Comparison of ENCODE assay signal across 24 cellular contexts in the genomic region with DNA sequence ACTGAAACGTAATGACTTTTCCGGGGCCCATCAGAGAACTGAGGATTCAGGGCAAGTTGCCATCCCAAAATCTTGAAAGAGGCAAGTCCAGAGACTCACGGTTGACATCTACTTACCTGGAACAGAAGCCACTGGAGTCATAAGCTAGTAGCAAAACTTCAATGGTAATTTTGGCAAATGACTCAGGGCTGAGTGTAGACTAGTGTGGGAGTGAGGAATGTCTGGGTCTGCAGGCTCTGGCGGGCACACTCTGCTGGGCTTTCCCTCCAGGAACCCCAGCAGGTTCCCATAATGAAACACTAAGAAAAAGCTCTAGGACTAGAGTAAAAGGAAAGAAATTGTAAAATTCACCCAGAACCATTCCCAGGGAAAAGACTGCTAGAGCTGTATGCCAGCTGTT.
DNase-seq lines count a peak whose midpoint lies in the region; ATAC-seq, FAIRE-seq and TF ChIP-seq lines count a peak whose summit lies in the region.
"Had no signal": no experiment of that assay in that cellular context is flagged by ENCODE, and none has a peak within 500 bp of the region (broad histone marks: within the 10 kb centered on the region; RNA-seq: fewer than 3 reads in every experiment).

No MANE protein-coding gene starts in this region.

- intact Hi-C loops in heart right ventricle (cut with DNase I): no loop called here

- no peak overlapping the region for H3K27ac Mint-ChIP-seq in activated naive CD4-positive, alpha-beta T cell treated with anti-CD3 and anti-CD28 coated beads, Interleukin-2, amount 10 ng/mL, durations not matched to agents 7 days and 5 days
- H3K27ac Mint-ChIP-seq: activated CD8-positive, alpha-beta T cell treated with anti-CD3 and anti-CD28 coated beads for 36 hours; activated T-cell treated with anti-CD3 and anti-CD28 coated beads, Interleukin-2, amount 50 U/mL, for 72 hours had no signal

- H3K27me3 ChIP-seq in bronchial epithelial cell (ENCODE audit: control insufficient read depth, insufficient read depth, low read length): no peaks in the 10 kb centered on the region
- H3K27me3 ChIP-seq in heart right ventricle: no peaks in the 10 kb centered on the region
- H3K27me3 ChIP-seq: left lung, right atrium auricular region had no signal

- 86% methylated on average over 4 of the region's 4 CpGs for WGBS in heart right ventricle, 2 donors

- no peak for TF ChIP-seq CTCF in AG10803 (conservative IDR thresholded peaks at IDR 0.05; ENCODE audit: low read length)
- TF ChIP-seq CTCF in bronchial epithelial cell (IDR thresholded peaks at IDR 0.05; ENCODE audit: insufficient read depth, low read length, severe bottlenecking): no peak
- TF ChIP-seq CTCF in heart right ventricle (IDR thresholded peaks at IDR 0.05): no peak

- FAIRE-seq in bronchial epithelial cell (lab: Jason Lieb, UNC): no peak
- FAIRE-seq: GM19239 had no signal

- no peak overlapping the region for H3K4me3 ChIP-seq in AG10803 (ENCODE audit: low read length)
- H3K4me3 ChIP-seq in bronchial epithelial cell (ENCODE audit: low read depth, low read length): no peak overlapping the region
- no peak overlapping the region for H3K4me3 ChIP-seq in heart right ventricle
- H3K4me3 ChIP-seq: HAP-1, left lung, mucosa of descending colon, right atrium auricular region had no signal

- CTCF ChIA-PET in activated naive CD4-positive, alpha-beta T cell treated with anti-CD3 and anti-CD28 coated beads, Interleukin-2, amount 10 ng/mL, durations not matched to agents 7 days and 5 days (lab: Charles Lee): no interaction called here

- no peaks in the 10 kb centered on the region for H3K4me1 ChIP-seq in heart right ventricle
- H3K4me1 ChIP-seq: Caco-2, HAP-1, left lung, right atrium auricular region had no signal

- H3K36me3 Mint-ChIP-seq in activated naive CD4-positive, alpha-beta T cell treated with anti-CD3 and anti-CD28 coated beads, Interleukin-2, amount 10 ng/mL, durations not matched to agents 7 days and 5 days: no peaks in the 10 kb centered on the region

- H3K9me3 ChIP-seq in heart right ventricle: no peaks in the 10 kb centered on the region
- H3K9me3 ChIP-seq: Caco-2, HAP-1, left lung, mucosa of descending colon, neutrophil, right atrium auricular region had no signal

- H3K36me3 ChIP-seq in bronchial epithelial cell (ENCODE audit: control insufficient read depth, insufficient read depth, low read length) (no peaks in the 10 kb centered on the region), heart right ventricle (no peaks in the 10 kb centered on the region)
- H3K36me3 ChIP-seq: HAP-1, left lung, neutrophil, right atrium auricular region had no signal

- no peak overlapping the region for H3K4me3 Mint-ChIP-seq in activated naive CD4-positive, alpha-beta T cell treated with anti-CD3 and anti-CD28 coated beads, Interleukin-2, amount 10 ng/mL, durations not matched to agents 7 days and 5 days
- H3K4me3 Mint-ChIP-seq: activated CD8-positive, alpha-beta T cell treated with anti-CD3 and anti-CD28 coated beads for 36 hours; activated T-cell treated with anti-CD3 and anti-CD28 coated beads, Interleukin-2, amount 50 U/mL, for 72 hours had no signal

- H3K27me3 Mint-ChIP-seq in activated naive CD4-positive, alpha-beta T cell treated with anti-CD3 and anti-CD28 coated beads, Interleukin-2, amount 10 ng/mL, durations not matched to agents 7 days and 5 days: peaks cover 29% of the 10 kb centered on the region

- H3K4me1 Mint-ChIP-seq in activated naive CD4-positive, alpha-beta T cell treated with anti-CD3 and anti-CD28 coated beads, Interleukin-2, amount 10 ng/mL, durations not matched to agents 7 days and 5 days: no peaks in the 10 kb centered on the region

- peak; percentile 63 for DNase-seq in AG10803 (ENCODE audit: low read depth)
- peak; percentile 89 for DNase-seq in M059J (ENCODE audit: low read depth)
- DNase-seq in bronchial epithelial cell (ENCODE audit: low read depth): peak; percentile 91
- peak; percentile 84 for DNase-seq in kidney tubule cell (ENCODE audit: low spot score)
- DNase-seq in activated naive CD4-positive, alpha-beta T cell treated with anti-CD3 and anti-CD28 coated beads, Interleukin-2, amount 10 ng/mL, durations not matched to agents 7 days and 5 days: no peak
- no peak for DNase-seq in central memory CD4-positive, alpha-beta T cell
- no peak for DNase-seq in heart right ventricle
- DNase-seq: activated CD4-positive, CD25-positive, alpha-beta regulatory T cell; activated CD8-positive, alpha-beta T cell treated with anti-CD3 and anti-CD28 coated beads for 36 hours; activated T-cell treated with anti-CD3 and anti-CD28 coated beads, Interleukin-2, amount 50 U/mL, for 72 hours; Caco-2; foreskin melanocyte; KG1; left lung; mucosa of descending colon; NCI-H1092 treated with DMSO at 0.1 percent for 48 hours; NCI-H2107; NCI-H69; OCI-M1 had no signal

- no peak overlapping the region for H3K27ac ChIP-seq in heart right ventricle
- H3K27ac ChIP-seq: left lung, neutrophil, right atrium auricular region had no signal

- no peaks in the 10 kb centered on the region for H3K9me3 Mint-ChIP-seq in activated naive CD4-positive, alpha-beta T cell treated with anti-CD3 and anti-CD28 coated beads, Interleukin-2, amount 10 ng/mL, durations not matched to agents 7 days and 5 days
- H3K9me3 Mint-ChIP-seq: activated CD8-positive, alpha-beta T cell treated with anti-CD3 and anti-CD28 coated beads for 36 hours had no signal

- ATAC-seq in GM21825 (IDR thresholded peaks at IDR 0.05; ENCODE audit: unreplicated experiment) (no peak), heart right ventricle (no peak)
- ATAC-seq: activated CD8-positive, alpha-beta T cell treated with anti-CD3 and anti-CD28 coated beads for 36 hours; activated T-cell treated with anti-CD3 and anti-CD28 coated beads, Interleukin-2, amount 50 U/mL, for 72 hours; left lung; mucosa of descending colon had no signal

Comparison
In these comparisons a context has a peak if more than half of its experiments do, and no peak if none do; other contexts are left out.
1. DNase-seq: peak in AG10803 (single experiment), M059J (single experiment), bronchial epithelial cell (single experiment) and kidney tubule cell (single experiment); none in activated naive CD4-positive, alpha-beta T cell treated with anti-CD3 and anti-CD28 coated beads, Interleukin-2, amount 10 ng/mL, durations not matched to agents 7 days and 5 days (single experiment), central memory CD4-positive, alpha-beta T cell (single experiment) and heart right ventricle (0 of 2).